21 cellular contexts compared by ENCODE assay signal in genomic region chr10:99579971-99580370, GRCh38. TPM values are rescaled to one million over a fixed set of nuclear protein-coding genes. Genes with fewer than 3 reads are reported as not detected.
DNase-seq lines count a peak whose midpoint lies in the region; ATAC-seq, FAIRE-seq and TF ChIP-seq lines count a peak whose summit lies in the region.
"Had no signal": no experiment of that assay in that cellular context is flagged by ENCODE, and none has a peak within 500 bp of the region (broad histone marks: within the 10 kb centered on the region; RNA-seq: fewer than 3 reads in every experiment).

No MANE protein-coding gene starts in this region.

- H2AFZ ChIP-seq in PC-3 (ENCODE audit: low read length) (no peak overlapping the region), mesenchymal stem cell (ENCODE audit: low read depth, low read length) (no peak overlapping the region)

- H3K9me3 ChIP-seq in PC-3 (ENCODE audit: low read length) (no peaks in the 10 kb centered on the region), mesenchymal stem cell (ENCODE audit: control insufficient read depth, low read length) (no peaks in the 10 kb centered on the region)
- H3K9me3 ChIP-seq: A549, HAP-1 had no signal

- H3K9me2 ChIP-seq in PC-3 (replicated peaks; ENCODE audit: low read length): no peaks in the 10 kb centered on the region

- H3K4me1 ChIP-seq in PC-3 (ENCODE audit: insufficient read depth, low read length) (no peaks in the 10 kb centered on the region), mesenchymal stem cell (ENCODE audit: control insufficient read depth, insufficient read depth, low read depth, low read length) (no peaks in the 10 kb centered on the region)
- H3K4me1 ChIP-seq: A549, HAP-1 had no signal

- H2AK5ac ChIP-seq in mesenchymal stem cell (ENCODE audit: low read length, severe bottlenecking): no peak overlapping the region

- H3K27ac ChIP-seq in PC-3 (ENCODE audit: low read length): no peak overlapping the region
- no peak overlapping the region for H3K27ac ChIP-seq in mesenchymal stem cell (ENCODE audit: low read length, poor library complexity, severe bottlenecking)
- H3K27ac ChIP-seq: A549 had no signal

- peak overlapping the region; percentile 58 to 83 for H3K18ac ChIP-seq in mesenchymal stem cell (ENCODE audit: low read depth in 1 of 2, low read length in 2 of 2)

- H3K9ac ChIP-seq in PC-3 (ENCODE audit: low read length): no peak overlapping the region
- no peak overlapping the region for H3K9ac ChIP-seq in mesenchymal stem cell (ENCODE audit: low read length)

- no peak overlapping the region for H4K8ac ChIP-seq in mesenchymal stem cell (ENCODE audit: low read length)

- no peaks in the 10 kb centered on the region for H3K36me3 ChIP-seq in PC-3 (ENCODE audit: low read depth, low read length)
- H3K36me3 ChIP-seq in mesenchymal stem cell (ENCODE audit: control insufficient read depth in 1 of 2, insufficient read depth in 2 of 2, low read depth in 1 of 2, low read length in 2 of 2): no peaks in the 10 kb centered on the region
- H3K36me3 ChIP-seq: HAP-1 had no signal

- no peak for FAIRE-seq in HTR-8/SVneo (lab: Jason Lieb, UNC)
- FAIRE-seq: A549, D721Med, G401.6, GM12891 had no signal

- CTCF ChIA-PET in PC-3 (lab: Charles Lee): no interaction called here

- WGBS in mesenchymal stem cell: no CpG with 5 or more reads among the region's 1 CpG

- no peaks in the 10 kb centered on the region for H3F3A ChIP-seq in PC-3 (ENCODE audit: low read length, unreplicated experiment)

- no peak overlapping the region for H3K14ac ChIP-seq in mesenchymal stem cell (ENCODE audit: low read length in 2 of 2)

- H3K23ac ChIP-seq in mesenchymal stem cell (ENCODE audit: low read length in 2 of 2): no peak overlapping the region

- no peak overlapping the region for H3K4me2 ChIP-seq in PC-3 (ENCODE audit: low read length)
- no peak overlapping the region for H3K4me2 ChIP-seq in mesenchymal stem cell (ENCODE audit: low read length, poor library complexity, severe bottlenecking)
- H3K4me2 ChIP-seq: A549 had no signal

- no peak for TF ChIP-seq CTCF in PC-3 (conservative IDR thresholded peaks at IDR 0.05; ENCODE audit: low read depth, low read length)

- H3K79me1 ChIP-seq in mesenchymal stem cell (replicated peaks; ENCODE audit: low read length, poor library complexity, severe bottlenecking): no peaks in the 10 kb centered on the region

- peaks cover 9% of the 10 kb centered on the region for H3K27me3 ChIP-seq in PC-3 (ENCODE audit: low read length)
- H3K27me3 ChIP-seq in mesenchymal stem cell (ENCODE audit: control insufficient read depth in 1 of 2, insufficient read depth in 1 of 2, low read length in 2 of 2): peaks cover 26 to 59% of the 10 kb centered on the region in 2 experiments

- POLR2A ChIA-PET in PC-3 (lab: Charles Lee; ENCODE audit: unreplicated experiment): no interaction called here

- no peak for ATAC-seq in PC-3
- ATAC-seq in GM18907 (IDR thresholded peaks at IDR 0.05; ENCODE audit: unreplicated experiment): no peak
- ATAC-seq: A549; CD8-positive, alpha-beta T cell had no signal

- H3K4ac ChIP-seq in mesenchymal stem cell (ENCODE audit: low read depth in 1 of 2, low read length in 2 of 2): peak overlapping the region; percentile 60 to 71

- H4K20me1 ChIP-seq in PC-3 (ENCODE audit: low read length): no peaks in the 10 kb centered on the region

- no peak overlapping the region for H2BK5ac ChIP-seq in mesenchymal stem cell (ENCODE audit: low read depth, low read length, poor library complexity, severe bottlenecking)

- DNase-seq in ELR (ENCODE audit: low read depth) (peak; percentile 6), PC-3 (peak; percentile 5), mesenchymal stem cell (peak; percentile 69), AG20443 (ENCODE audit: low spot score) (no peak), HTR-8/SVneo (ENCODE audit: insufficient read length, low spot score) (no peak)
- DNase-seq: CD8-positive, alpha-beta T cell; COR-L47; DMS153; DMS79 treated with DMSO at 0.1 percent for 48 hours; GOT3; IMR-90; KBM-7 had no signal

- peak overlapping the region; percentile 12 for H2BK15ac ChIP-seq in mesenchymal stem cell (ENCODE audit: low read depth, poor library complexity, severe bottlenecking)

- H2BK12ac ChIP-seq in mesenchymal stem cell (ENCODE audit: low read length in 2 of 2): peak overlapping the region in 1 of 2 experiments; percentile 95

- BruUV-seq in PC-3 (replicated peaks; lab: Mats Ljungman, UMichigan): no TSS peak

- no peak overlapping the region for H2BK120ac ChIP-seq in mesenchymal stem cell (ENCODE audit: low read depth, low read length)

- no peak overlapping the region for H3K4me3 ChIP-seq in PC-3 (ENCODE audit: low read length)
- H3K4me3 ChIP-seq in mesenchymal stem cell (ENCODE audit: insufficient read depth in 1 of 2, low read depth in 1 of 2, low read length in 2 of 2): no peak overlapping the region
- H3K4me3 ChIP-seq: A549, HAP-1 had no signal

- H3K79me2 ChIP-seq in PC-3 (ENCODE audit: low read length): no peaks in the 10 kb centered on the region

- intact Hi-C loops in PC-3 (cut with micrococcal nuclease): no loop called here

- H4K91ac ChIP-seq in mesenchymal stem cell (ENCODE audit: low read length): no peak overlapping the region

RNA-seq across cellular contexts. Expression of gene SLC25A28, which starts 40.3 kb away (rescaled TPM):
- total RNA-seq in PC-3 (2014; rRNA removed): 14.2 and 16.0 TPM in 2 replicates
- 36.1 TPM for polyA plus RNA-seq in mesenchymal stem cell (2013, experiment 1 of 2)
- 35.3 TPM for polyA plus RNA-seq in mesenchymal stem cell (2013, experiment 2 of 2)

RNA-seq across cellular contexts. Expression of gene NKX2-3, which starts 47.2 kb away (rescaled TPM):
- total RNA-seq in PC-3 (2014; rRNA removed): 0.07 TPM in 1 of 2 replicates, not detected in the other
- 59.0 TPM for polyA plus RNA-seq in mesenchymal stem cell (2013, experiment 1 of 2)
- 58.4 TPM for polyA plus RNA-seq in mesenchymal stem cell (2013, experiment 2 of 2)
- total RNA-seq: CD8-positive, alpha-beta T cell; IMR-90 had no signal
- polyA plus RNA-seq: A549, AG04450, BJ, CD14-positive monocyte, IMR-90 had no signal

Comparison
In these comparisons a context has a peak if more than half of its experiments do, and no peak if none do; other contexts are left out.
1. DNase-seq: peak in ELR (single experiment), PC-3 (single experiment) and mesenchymal stem cell (single experiment); none in AG20443 (single experiment) and HTR-8/SVneo (single experiment).